In the genomic region with DNA sequence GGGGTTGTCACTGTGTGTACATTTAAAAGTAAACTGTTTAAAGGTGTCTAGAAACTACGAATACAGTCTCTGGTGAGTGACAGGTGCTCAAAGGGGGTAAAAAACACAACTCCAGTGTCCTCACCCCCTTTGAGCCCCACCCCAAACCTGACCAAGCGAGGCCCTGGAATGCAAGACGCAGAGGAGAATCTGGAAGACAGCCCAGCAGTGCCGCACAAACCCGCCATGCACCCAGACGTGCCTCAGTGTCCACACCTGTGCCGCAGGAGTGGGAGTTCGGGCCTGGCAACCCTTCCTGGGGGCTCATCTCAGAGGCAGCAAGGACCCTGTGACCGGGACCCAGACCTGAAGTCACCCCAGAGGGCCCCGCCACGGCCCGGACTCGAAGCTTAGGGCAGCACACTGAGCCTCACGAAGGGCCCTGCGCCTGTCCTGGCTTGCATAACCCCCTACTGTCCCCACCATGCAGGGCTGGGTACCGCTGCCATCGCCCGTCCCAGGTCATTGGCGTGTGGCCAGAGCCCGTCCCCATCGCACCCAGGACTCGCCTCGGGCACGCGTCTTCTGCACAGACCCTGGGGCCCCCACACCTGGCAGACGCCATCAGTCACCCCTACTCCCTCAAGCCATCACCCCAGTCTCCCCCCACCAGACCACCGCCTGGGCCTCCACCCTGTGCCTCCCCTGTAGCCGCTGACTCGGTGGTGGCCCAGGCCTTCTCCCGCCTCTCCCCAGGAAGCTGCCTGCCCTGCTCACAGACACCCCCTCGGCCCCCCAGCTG, we compare ENCODE assay signal across 18 cellular contexts. TPM values are rescaled to one million over a fixed set of nuclear protein-coding genes. Genes with fewer than 3 reads are reported as not detected.
DNase-seq lines count a peak whose midpoint lies in the region; ATAC-seq and TF ChIP-seq lines count a peak whose summit lies in the region.
"Had no signal": no experiment of that assay in that cellular context is flagged by ENCODE, and none has a peak within 500 bp of the region (broad histone marks: within the 10 kb centered on the region; RNA-seq: fewer than 3 reads in every experiment).

No MANE protein-coding gene starts in this region.

- no peaks in the 10 kb centered on the region for H3K36me3 Mint-ChIP-seq in T-helper 17 cell (ENCODE audit: low read depth)
- H3K36me3 Mint-ChIP-seq in glutamatergic neuron (ENCODE audit: unreplicated experiment) = no peaks in the 10 kb centered on the region
- H3K36me3 Mint-ChIP-seq: naive B cell had no signal

- no peaks in the 10 kb centered on the region for H3K27me3 ChIP-seq in SJCRH30

- H3K9me3 ChIP-seq in T-helper 17 cell (ENCODE audit: control insufficient read depth, low read length, poor library complexity, severe bottlenecking) (no peaks in the 10 kb centered on the region), SJCRH30 (replicated peaks) (no peaks in the 10 kb centered on the region)
- H3K9me3 ChIP-seq: prostate gland had no signal

- no peak for ATAC-seq in T-helper 17 cell
- peak; percentile 38 for ATAC-seq in left lobe of liver
- no peak for ATAC-seq in HG03354 (IDR thresholded peaks at IDR 0.05; ENCODE audit: poor library complexity, severe bottlenecking, unreplicated experiment)

- H3K4me1 Mint-ChIP-seq in T-helper 17 cell (peaks cover 9% of the 10 kb centered on the region), glutamatergic neuron (ENCODE audit: low read depth, unreplicated experiment) (peaks cover 2% of the 10 kb centered on the region)

- H3K27ac Mint-ChIP-seq in T-helper 17 cell (peak overlapping the region; percentile 66), glutamatergic neuron (ENCODE audit: unreplicated experiment) (no peak overlapping the region)
- H3K27ac Mint-ChIP-seq: CD4-positive, alpha-beta T cell had no signal

- H3K27me3 Mint-ChIP-seq in T-helper 17 cell (peaks cover 13% of the 10 kb centered on the region), glutamatergic neuron (ENCODE audit: unreplicated experiment) (peaks cover 7% of the 10 kb centered on the region)

- H3K4me3 Mint-ChIP-seq in T-helper 17 cell (no peak overlapping the region), glutamatergic neuron (ENCODE audit: unreplicated experiment) (no peak overlapping the region)

- H3K4me3 ChIP-seq in SJCRH30 = no peak overlapping the region
- H3K4me3 ChIP-seq: GM23248, prostate gland had no signal

- no peaks in the 10 kb centered on the region for H3K36me3 ChIP-seq in SJCRH30
- H3K36me3 ChIP-seq: prostate gland had no signal

- H3K9me3 Mint-ChIP-seq in glutamatergic neuron (ENCODE audit: unreplicated experiment) = peaks cover 5% of the 10 kb centered on the region
- H3K9me3 Mint-ChIP-seq: CD4-positive, alpha-beta T cell had no signal

- DNase-seq in SHP77 (lab: John Stamatoyannopoulos, UW) (peak; percentile 30 to 48), SHP77 treated with DMSO at 0.1 percent for 48 hours (lab: John Stamatoyannopoulos, UW) (no peak), T-helper 17 cell (no peak), left lobe of liver (ENCODE audit: low spot score) (no peak), glutamatergic neuron (no peak), SJCRH30 (no peak)
- DNase-seq: ACHN; anterior cingulate cortex; CD4-positive, alpha-beta T cell; GM23248; naive B cell; NCI-H187 treated with DMSO at 0.1 percent for 48 hours; NCI-H446 treated with DMSO at 0.1 percent for 48 hours; stimulated activated CD4-positive, alpha-beta T cell treated with anti-CD3 and anti-CD28 coated beads, Interleukin-12 subunit alpha, Interleukin-12 subunit beta, amount 100 ng/mL, for 4 hours; WERI-Rb-1 had no signal

- H3K27ac ChIP-seq in SJCRH30 = no peak overlapping the region
- H3K27ac ChIP-seq: GM23248, prostate gland, WERI-Rb-1 had no signal

- TF ChIP-seq CTCF in GM12872 (IDR thresholded peaks at IDR 0.05; ENCODE audit: insufficient read depth, low read depth, low read length) (0 out of 3 replicates have a peak, but pooled peaks have one; percentile 14), glutamatergic neuron (IDR thresholded peaks at IDR 0.05; ENCODE audit: partially characterized antibody, unreplicated experiment) (no peak)

- no peaks in the 10 kb centered on the region for H3K4me1 ChIP-seq in SJCRH30

RNA-seq across cellular contexts. Expression of a gene that starts 33.0 kb away (rescaled TPM):
- 100 to 1,000 TPM; 100 to 141 TPM for total RNA-seq in T-helper 17 cell
- 18.1 TPM for total RNA-seq in left lobe of liver
- 48.9 TPM for total RNA-seq in glutamatergic neuron (ENCODE audit: unreplicated experiment)
- 19.2 and 21.0 TPM in 2 replicates for total RNA-seq in SJCRH30 (2014; rRNA removed; shearing (Covaris generic))

Comparison
In these comparisons a context has a peak if more than half of its experiments do, and no peak if none do; other contexts are left out.
1. DNase-seq: peak in SHP77 (2 of 2); none in SHP77 treated with DMSO at 0.1 percent for 48 hours (single experiment), T-helper 17 cell (0 of 3), left lobe of liver (single experiment), glutamatergic neuron (single experiment) and SJCRH30 (0 of 2).